Comparison of ENCODE assay signal across 20 cellular contexts in genomic region chr15:52672661-52673060, GRCh38.
"Had no signal": no experiment of that assay in that cellular context is flagged by ENCODE, and none has a peak within 500 bp of the region (broad histone marks: within the 10 kb centered on the region; RNA-seq: fewer than 3 reads in every experiment).

No MANE protein-coding gene starts in this region.

- H3K4me3 ChIP-seq: heart left ventricle, pancreas, stomach, transverse colon had no signal

- ATAC-seq: heart left ventricle, left ventricle myocardium superior, pancreas, right cardiac atrium had no signal

- H3K27me3 Mint-ChIP-seq: activated naive CD8-positive, alpha-beta T cell treated with anti-CD3 and anti-CD28 coated beads, Interleukin-2, amount 10 ng/mL, durations not matched to agents 7 days and 5 days had no signal

- H3K27ac ChIP-seq: pancreas, stomach, transverse colon had no signal

- H3K9me3 ChIP-seq: heart left ventricle, pancreas, stomach, transverse colon had no signal

- H3K4me3 Mint-ChIP-seq: activated naive CD4-positive, alpha-beta T cell treated with anti-CD3 and anti-CD28 coated beads for 36 hours; activated naive CD8-positive, alpha-beta T cell treated with anti-CD3 and anti-CD28 coated beads, Interleukin-2, amount 10 ng/mL, durations not matched to agents 7 days and 5 days; activated T-cell treated with anti-CD3 and anti-CD28 coated beads, Interleukin-2, amount 50 U/mL, for 4 hours; nephron progenitor cell had no signal

- H3K27me3 ChIP-seq: heart left ventricle, pancreas, stomach, transverse colon had no signal

- DNase-seq: activated CD4-positive, alpha-beta T cell treated with anti-CD3 and anti-CD28 coated beads, Interleukin-2, amount 50 U/mL, for 1 hour; activated CD4-positive, CD25-positive, alpha-beta regulatory T cell; activated CD8-positive, alpha-beta memory T cell treated with anti-CD3 and anti-CD28 coated beads for 24 hours; activated CD8-positive, alpha-beta memory T cell treated with anti-CD3 and anti-CD28 coated beads, Interleukin-2, amount 50 U/mL, for 4 hours; activated effector memory CD4-positive, alpha-beta T cell treated with Interleukin-2 at 50 U/mL for 16 hours; activated naive CD4-positive, alpha-beta T cell treated with anti-CD3 and anti-CD28 coated beads for 36 hours; activated naive CD8-positive, alpha-beta T cell treated with anti-CD3 and anti-CD28 coated beads, Interleukin-2, amount 10 ng/mL, durations not matched to agents 7 days and 5 days; activated T-cell treated with anti-CD3 and anti-CD28 coated beads, Interleukin-2, amount 50 U/mL, for 4 hours; amniotic stem cell; cortex of kidney; heart left ventricle; left ventricle myocardium superior; nephron progenitor cell; pancreas; right cardiac atrium; stimulated activated CD4-positive, alpha-beta T cell treated with anti-CD3 and anti-CD28 coated beads, Interleukin-12 subunit alpha, Interleukin-12 subunit beta, amount 100 ng/mL, for 4 hours; stimulated activated CD4-positive, alpha-beta T cell treated with anti-CD3 and anti-CD28 coated beads, Interleukin-4, amount 100 ng/mL, for 4 hours; stomach; T1000; transverse colon had no signal

- H3K9me3 Mint-ChIP-seq: activated naive CD4-positive, alpha-beta T cell treated with anti-CD3 and anti-CD28 coated beads for 36 hours; activated naive CD8-positive, alpha-beta T cell treated with anti-CD3 and anti-CD28 coated beads, Interleukin-2, amount 10 ng/mL, durations not matched to agents 7 days and 5 days; activated T-cell treated with anti-CD3 and anti-CD28 coated beads, Interleukin-2, amount 50 U/mL, for 4 hours; nephron progenitor cell had no signal

- H3K27ac Mint-ChIP-seq: activated naive CD4-positive, alpha-beta T cell treated with anti-CD3 and anti-CD28 coated beads for 36 hours; activated naive CD8-positive, alpha-beta T cell treated with anti-CD3 and anti-CD28 coated beads, Interleukin-2, amount 10 ng/mL, durations not matched to agents 7 days and 5 days; nephron progenitor cell had no signal
